8 cellular contexts compared by ENCODE assay signal in the genomic region with DNA sequence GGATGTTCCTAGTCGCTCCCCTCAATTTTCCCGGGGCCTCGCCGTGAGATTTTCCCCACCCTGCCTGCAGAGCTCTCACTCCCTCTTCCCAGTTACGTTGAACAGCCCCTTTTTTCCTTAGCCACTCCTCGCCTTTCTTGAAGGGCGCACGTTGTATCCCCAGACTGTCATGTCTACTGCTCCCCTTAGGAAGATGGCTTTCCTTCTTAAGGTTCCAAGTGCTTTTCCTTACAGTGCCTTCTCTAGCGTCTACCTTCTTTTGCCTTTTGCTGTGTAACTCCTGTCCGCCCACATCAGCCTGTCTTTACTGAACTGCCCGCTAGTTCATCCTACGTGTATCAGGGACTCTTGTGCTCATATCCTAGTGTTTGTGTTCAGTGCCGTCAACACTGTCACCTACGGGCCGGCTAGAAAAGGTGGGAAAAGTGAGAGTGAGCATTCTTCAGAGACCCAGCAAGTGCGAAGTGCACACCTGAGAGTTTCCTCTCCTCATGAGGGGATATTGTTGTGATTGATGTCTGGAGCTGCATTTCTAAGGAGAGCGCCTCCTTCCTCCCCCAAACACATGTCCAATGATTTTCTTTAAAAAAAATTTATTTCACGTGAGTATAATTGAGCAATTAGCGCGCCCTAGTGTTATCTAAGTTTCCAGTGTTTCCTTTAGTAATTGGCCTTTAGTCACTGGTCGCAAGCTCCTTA. TPM values are rescaled to one million over a fixed set of nuclear protein-coding genes. Genes with fewer than 3 reads are reported as not detected.
DNase-seq lines count a peak whose midpoint lies in the region; ATAC-seq and TF ChIP-seq lines count a peak whose summit lies in the region.

No MANE protein-coding gene starts in this region.

- DNase-seq in DMS 273 treated with DMSO at 0.1 percent for 48 hours (lab: John Stamatoyannopoulos, UW) (peak; percentile 44), HL-60 (ENCODE audit: low read depth in 1 of 2, low spot score in 1 of 2) (peak in 1 of 2 experiments; percentile 31), Panc1 (ENCODE audit: low read depth, low spot score) (peak; percentile 24), left cardiac atrium (no peak), prostate gland (ENCODE audit: low spot score) (peak; percentile 10), cerebellar nuclear complex (lab: John Stamatoyannopoulos, UW) (no peak)

- in situ Hi-C loops in Panc1 (cut with HindIII; ENCODE audit: low pct_unique_long_range_greater_than_20kb, low sequenced_read_pairs), result no loop called here

- H3K9me3 ChIP-seq in Panc1 (ENCODE audit: control insufficient read depth, insufficient read depth, low read depth, low read length) (no peaks in the 10 kb centered on the region), prostate gland (no peaks in the 10 kb centered on the region)

- ATAC-seq in Panc1 (peak; percentile 27), left cardiac atrium (peak; percentile 11 to 29), HG02938 (IDR thresholded peaks at IDR 0.05; ENCODE audit: unreplicated experiment) (no peak)

- H3K4me1 ChIP-seq in Panc1 (ENCODE audit: control insufficient read depth, insufficient read depth, low read length), result peaks cover 9% of the 10 kb centered on the region; the same call in 1 of the 2 replicates
- peaks cover 8% of the 10 kb centered on the region for H3K4me1 ChIP-seq in prostate gland (replicated peaks)

- CTCF ChIA-PET in Panc1 (lab: Charles Lee), result interaction anchor here (0.8 kb wide), 1 partner anchor 214 kb away, joined by 6 read pairs; no protein-coding TSS in a partner anchor

- H3K4me3 ChIP-seq in HL-60 (replicated peaks; ENCODE audit: insufficient read depth, low read length), result peak overlapping the region; percentile 82
- peak overlapping the region; percentile 95 to 98 for H3K4me3 ChIP-seq in Panc1 (ENCODE audit: low read depth in 2 of 2, low read length in 2 of 2)
- H3K4me3 ChIP-seq in prostate gland, result peak overlapping the region; percentile 83 to 88

- H3K27me3 ChIP-seq in HL-60 (ENCODE audit: insufficient read depth, poor library complexity, severe bottlenecking) (no peaks in the 10 kb centered on the region), Panc1 (ENCODE audit: control insufficient read depth, insufficient read depth, low read length) (no peaks in the 10 kb centered on the region), prostate gland (replicated peaks; ENCODE audit: insufficient read depth) (no peaks in the 10 kb centered on the region)

- intact Hi-C loops in Panc1 (cut with micrococcal nuclease; ENCODE audit: unreplicated experiment) (no loop called here), left cardiac atrium (cut with DNase I) (loop anchor here in 1 of 2 donors (5.0 kb wide), 1 partner anchor 163 kb away; no protein-coding TSS in a partner anchor), prostate gland (cut with DNase I) (loop anchor here (2.0 kb wide), 1 partner anchor 166 kb away; a partner anchor contains a TSS)

- peaks cover 3% of the 10 kb centered on the region for H3K36me3 ChIP-seq in Panc1 (ENCODE audit: control insufficient read depth, insufficient read depth, low read length)
- no peaks in the 10 kb centered on the region for H3K36me3 ChIP-seq in prostate gland

- POLR2A ChIA-PET in Panc1 (lab: Charles Lee), result interaction anchor here (0.5 to 1.8 kb wide), 3 partner anchors 8 to 19 kb away, joined by 3 to 9 read pairs (median 8); a partner anchor contains a TSS

- TF ChIP-seq CTCF in HL-60 (IDR thresholded peaks at IDR 0.05; ENCODE audit: insufficient read depth, low read length) (no peak), Panc1 (IDR thresholded peaks at IDR 0.05) (no peak), prostate gland (IDR thresholded peaks at IDR 0.05) (no peak)

- no TSS peak for BruUV-seq in Panc1 (replicated peaks; lab: Mats Ljungman, UMichigan)

- WGBS in adipose tissue, 3 donors, result 2 to 4% (median 3%) methylated on average over 21 of the region's 21 CpGs
- 4% methylated on average over 21 of the region's 21 CpGs for WGBS in prostate gland

- no peak for TF ChIP-seq POLR2A in prostate gland (IDR thresholded peaks at IDR 0.05)

- H3K27ac ChIP-seq in HL-60 (replicated peaks) (peak overlapping the region; percentile 71), Panc1 (ENCODE audit: low read length) (peak overlapping the region; percentile 78), adipose tissue (ENCODE audit: low read depth, low read length) (peak overlapping the region; percentile 6), prostate gland (peak overlapping the region; percentile 91 to 95)

RNA-seq across cellular contexts. Expression of a gene that starts 0.8 kb away (rescaled TPM):
- total RNA-seq in Panc1 (2021; ENCODE audit: unreplicated experiment), result 28.3 TPM
- polyA plus RNA-seq in Panc1 (2012; ENCODE audit: insufficient read length), result 25.2 TPM
- polyA plus RNA-seq in adipose tissue, result 10 to 100 TPM; 18.0 to 53.4 (median 26.5) TPM
- 10 to 100 TPM; 19.8 to 21.4 TPM for total RNA-seq in left cardiac atrium
- total RNA-seq in prostate gland, result 10 to 100 TPM; 26.4 to 31.3 TPM

RNA-seq across cellular contexts. Expression of a gene that starts 19.5 kb away (rescaled TPM):
- total RNA-seq in Panc1 (2021; ENCODE audit: unreplicated experiment) (90.8 TPM), left cardiac atrium (10 to 100 TPM; 21.9 to 33.1 TPM), prostate gland (10 to 100 TPM; 25.9 to 28.2 TPM)
- polyA plus RNA-seq in Panc1 (2012; ENCODE audit: insufficient read length), result 50.6 TPM
- polyA plus RNA-seq in adipose tissue, result 10 to 100 TPM; 12.7 to 19.7 (median 19.3) TPM

Comparison
In these comparisons a context has a peak if more than half of its experiments do, and no peak if none do; other contexts are left out.
1. DNase-seq: peak in DMS 273 treated with DMSO at 0.1 percent for 48 hours (single experiment), Panc1 (single experiment) and prostate gland (single experiment); none in left cardiac atrium (single experiment) and cerebellar nuclear complex (0 of 2).
2. H3K27ac ChIP-seq: peak in every context shown above with its lines; median percentile 93 in prostate gland; 78 in Panc1; 71 in HL-60; 6 in adipose tissue.
3. Peak in every context shown above with its lines, with median percentiles within 50 percentile points of each other: H3K4me3 ChIP-seq.